Comparison of ENCODE assay signal across 8 cellular contexts in genomic region chr5:176630681-176631222, GRCh38. TPM values are rescaled to one million over a fixed set of nuclear protein-coding genes. Genes with fewer than 3 reads are reported as not detected.
DNase-seq lines count a peak whose midpoint lies in the region; ATAC-seq and TF ChIP-seq lines count a peak whose summit lies in the region.

No MANE protein-coding gene starts in this region.

- peaks cover 9% of the 10 kb centered on the region for H3K4me1 Mint-ChIP-seq in CD4-positive, alpha-beta T cell (ENCODE audit: low read depth)

- ATAC-seq in CD4-positive, alpha-beta T cell (ENCODE audit: poor library complexity), result no peak
- no peak for ATAC-seq in HG03139 (IDR thresholded peaks at IDR 0.05; ENCODE audit: unreplicated experiment)

- H3K4ac ChIP-seq in neuronal stem cell (ENCODE audit: low read length), result no peak overlapping the region

- no peaks in the 10 kb centered on the region for H3K79me1 ChIP-seq in neuronal stem cell (ENCODE audit: low read depth, low read length)

- H2BK5ac ChIP-seq in neuronal stem cell (ENCODE audit: low read length), result no peak overlapping the region

- no peak overlapping the region for H2BK120ac ChIP-seq in neuronal stem cell (ENCODE audit: low read depth, low read length)

- no peak overlapping the region for H4K8ac ChIP-seq in neuronal stem cell (ENCODE audit: low read depth, low read length)

- H3K4me1 ChIP-seq in Karpas-422 (ENCODE audit: low read length) (peaks cover 28% of the 10 kb centered on the region), neuronal stem cell (ENCODE audit: control insufficient read depth in 2 of 2, insufficient read depth in 1 of 2, low read depth in 1 of 2, low read length in 2 of 2) (peaks cover 6 to 8% of the 10 kb centered on the region in 2 donors)

- H3K27me3 ChIP-seq in CD4-positive, alpha-beta T cell (ENCODE audit: control insufficient read depth, insufficient read depth, low read length), result peaks cover 73% of the 10 kb centered on the region
- H3K27me3 ChIP-seq in Karpas-422 (ENCODE audit: low read length) (peaks cover 2% of the 10 kb centered on the region; the same call in 1 of the 2 replicates), neuronal stem cell (ENCODE audit: control insufficient read depth in 3 of 3, insufficient read depth in 3 of 3, low read depth in 1 of 3, low read length in 3 of 3) (peaks cover 7 to 93% (median 43%) of the 10 kb centered on the region in 3 experiments)

- no peak overlapping the region for H3K14ac ChIP-seq in neuronal stem cell (ENCODE audit: low read length)

- peak overlapping the region; percentile 81 for H3K4me2 ChIP-seq in Karpas-422 (ENCODE audit: low read depth, low read length, poor library complexity, severe bottlenecking)
- peak overlapping the region; percentile 94 for H3K4me2 ChIP-seq in neuronal stem cell (ENCODE audit: insufficient read depth, low read length, poor library complexity, severe bottlenecking)

- H3K79me2 ChIP-seq in Karpas-422 (ENCODE audit: low read length), result no peaks in the 10 kb centered on the region

- DNase-seq in CD4-positive, alpha-beta T cell, result no peak
- no peak for DNase-seq in Karpas-422
- DNase-seq in coronary artery (ENCODE audit: low spot score), result no peak
- no peak for DNase-seq in neuronal stem cell (ENCODE audit: low spot score)
- DNase-seq in middle frontal gyrus (ENCODE audit: extremely low spot score, low spot score), result no peak
- no peak for DNase-seq in activated gamma-delta T cell treated with Interleukin-2 at 50 U/mL for 16 hours
- DNase-seq in anterior cingulate cortex (lab: John Stamatoyannopoulos, UW), result no peak

- H2AK5ac ChIP-seq in neuronal stem cell (ENCODE audit: low read depth, low read length), result no peak overlapping the region

- peak overlapping the region; percentile 64 for H3K4me3 ChIP-seq in Karpas-422 (ENCODE audit: low read length)
- peak overlapping the region; percentile 63 for H3K4me3 ChIP-seq in coronary artery
- H3K4me3 ChIP-seq in neuronal stem cell (ENCODE audit: low read length in 2 of 2), result peak overlapping the region; percentile 25 to 74

- peaks cover 7% of the 10 kb centered on the region; the same call in 1 of the 2 replicates for H4K20me1 ChIP-seq in Karpas-422 (ENCODE audit: insufficient read depth, low read depth, low read length)

- WGBS in neuronal stem cell (ENCODE audit: extremely low coverage in 2 of 2, insufficient read length in 2 of 2, insufficient replicate concordance in 1 of 2), 2 donors, result no CpG with 5 or more reads among the region's 20 CpGs

- H3K36me3 ChIP-seq in Karpas-422 (ENCODE audit: insufficient read depth, low read length) (no peaks in the 10 kb centered on the region), neuronal stem cell (replicated peaks in 1 of 2; ENCODE audit: control insufficient read depth in 2 of 2, insufficient read depth in 2 of 2, low read length in 2 of 2) (no peaks in the 10 kb centered on the region)

- no peak overlapping the region for H3K18ac ChIP-seq in neuronal stem cell (ENCODE audit: low read length)

- H3K23ac ChIP-seq in neuronal stem cell (ENCODE audit: low read depth, low read length, poor library complexity), result no peak overlapping the region

- no peak overlapping the region for H3K27ac Mint-ChIP-seq in CD4-positive, alpha-beta T cell

- H3K27ac ChIP-seq in CD4-positive, alpha-beta T cell (ENCODE audit: low read depth, low read length), result no peak overlapping the region
- H3K27ac ChIP-seq in Karpas-422 (ENCODE audit: low read length) (no peak overlapping the region), coronary artery (no peak overlapping the region), neuronal stem cell (replicated peaks; ENCODE audit: low read length) (no peak overlapping the region)

- intact Hi-C loops in CD4-positive, alpha-beta T cell (cut with DNase I, micrococcal nuclease), result no loop called here

- peak overlapping the region; percentile 46 for H3K4me3 Mint-ChIP-seq in CD4-positive, alpha-beta T cell

- TF ChIP-seq CTCF in CD4-positive, alpha-beta T cell (IDR thresholded peaks at IDR 0.05), result no peak
- TF ChIP-seq CTCF in coronary artery (IDR thresholded peaks at IDR 0.05), result no peak

- H3K9ac ChIP-seq in Karpas-422 (ENCODE audit: low read length), result peak overlapping the region; percentile 28
- no peak overlapping the region for H3K9ac ChIP-seq in neuronal stem cell (ENCODE audit: low read depth, low read length, poor library complexity)

- H3K36me3 Mint-ChIP-seq in CD4-positive, alpha-beta T cell (ENCODE audit: low read depth), result no peaks in the 10 kb centered on the region

- H2BK15ac ChIP-seq in neuronal stem cell (ENCODE audit: low read length), result no peak overlapping the region

- H2BK12ac ChIP-seq in neuronal stem cell (ENCODE audit: low read length), result no peak overlapping the region

- no peaks in the 10 kb centered on the region for H3K9me3 ChIP-seq in CD4-positive, alpha-beta T cell (ENCODE audit: control insufficient read depth, low read length)
- no peaks in the 10 kb centered on the region for H3K9me3 ChIP-seq in Karpas-422 (ENCODE audit: low read length)
- peaks cover 0 to 5% of the 10 kb centered on the region in 2 donors for H3K9me3 ChIP-seq in neuronal stem cell (replicated peaks in 1 of 2; ENCODE audit: control insufficient read depth in 2 of 2, insufficient read depth in 1 of 2, low read depth in 1 of 2, low read length in 2 of 2)

- H3K9me2 ChIP-seq in Karpas-422 (replicated peaks; ENCODE audit: insufficient read depth, low read length), result no peaks in the 10 kb centered on the region

- H3K27me3 Mint-ChIP-seq in CD4-positive, alpha-beta T cell, result peaks cover 88% of the 10 kb centered on the region

- no peaks in the 10 kb centered on the region for H3K9me3 Mint-ChIP-seq in CD4-positive, alpha-beta T cell

- no peak overlapping the region for H4K91ac ChIP-seq in neuronal stem cell (ENCODE audit: low read depth, low read length, poor library complexity)

- no peak overlapping the region; the same call in 1 of the 2 replicates for H2AFZ ChIP-seq in Karpas-422 (ENCODE audit: low read length)
- H2AFZ ChIP-seq in neuronal stem cell (ENCODE audit: low read length), result peak overlapping the region; percentile 85

- CTCF ChIA-PET in CD4-positive, alpha-beta T cell (lab: Charles Lee), result no interaction called here

- POLR2A ChIA-PET in CD4-positive, alpha-beta T cell (lab: Charles Lee), result interaction anchor here (0.7 to 1.5 kb wide), 2 partner anchors 9 to 16 kb away, joined by 3 read pairs; no protein-coding TSS in a partner anchor

RNA-seq across cellular contexts. Expression of gene EIF4E1B, which starts 0.3 kb away (rescaled TPM):
- not detected for total RNA-seq in CD4-positive, alpha-beta T cell
- not detected in 2 replicates for total RNA-seq in Karpas-422 (2014; rRNA removed; shearing (Covaris generic); ENCODE audit: low replicate concordance)
- 0.01 TPM for polyA plus RNA-seq in neuronal stem cell (2013, experiment 1 of 2)
- 0.03 TPM for polyA plus RNA-seq in neuronal stem cell (2013, experiment 2 of 2)

RNA-seq across cellular contexts. Expression of gene SNCB, which starts 0.4 kb away (rescaled TPM):
- total RNA-seq in CD4-positive, alpha-beta T cell, result not detected
- not detected in 2 replicates for total RNA-seq in Karpas-422 (2014; rRNA removed; shearing (Covaris generic); ENCODE audit: low replicate concordance)
- polyA plus RNA-seq in neuronal stem cell (2013, experiment 1 of 2), result 0.26 TPM
- polyA plus RNA-seq in neuronal stem cell (2013, experiment 2 of 2), result 0.39 TPM

RNA-seq across cellular contexts. Expression of gene TSPAN17, which starts 16.5 kb away (rescaled TPM):
- total RNA-seq in CD4-positive, alpha-beta T cell, result 1 to 10 TPM; 7.8 to 7.9 TPM
- 4.8 and 14.4 TPM in 2 replicates for total RNA-seq in Karpas-422 (2014; rRNA removed; shearing (Covaris generic); ENCODE audit: low replicate concordance)
- polyA plus RNA-seq in neuronal stem cell (2013, experiment 1 of 2), result 24.8 TPM
- 23.4 TPM for polyA plus RNA-seq in neuronal stem cell (2013, experiment 2 of 2)

RNA-seq across cellular contexts. Expression of gene GPRIN1, which starts 20.8 kb away (rescaled TPM):
- under 1 TPM; 0.22 to 0.36 TPM for total RNA-seq in CD4-positive, alpha-beta T cell
- total RNA-seq in Karpas-422 (2014; rRNA removed; shearing (Covaris generic); ENCODE audit: low replicate concordance), result 1.9 and 4.6 TPM in 2 replicates
- polyA plus RNA-seq in neuronal stem cell (2013, experiment 1 of 2), result 2.5 TPM
- 2.3 TPM for polyA plus RNA-seq in neuronal stem cell (2013, experiment 2 of 2)
